28 cellular contexts compared by ENCODE assay signal in the genomic region with DNA sequence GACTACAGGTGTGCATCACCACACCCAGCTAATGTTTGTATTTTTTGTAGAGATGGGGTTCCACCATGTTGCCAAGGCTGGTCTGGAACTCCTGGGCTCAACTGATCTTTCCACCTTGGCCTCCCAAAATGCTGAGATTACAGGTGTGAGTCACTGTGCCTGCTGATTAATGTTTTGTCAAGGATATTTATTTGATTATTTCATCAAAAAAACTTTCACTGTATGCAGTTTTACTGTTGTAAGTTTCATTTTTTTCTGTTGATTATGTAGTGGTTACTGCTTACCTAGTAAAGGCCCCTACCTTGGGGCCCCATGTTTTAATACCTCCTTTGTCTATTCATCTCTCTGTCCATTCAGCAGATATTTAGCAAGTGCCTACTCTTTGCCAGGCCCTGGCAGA. TPM values are rescaled to one million over a fixed set of nuclear protein-coding genes. Genes with fewer than 3 reads are reported as not detected.
A peak's percentile ranks its signal among the peaks of the same experiment; 100 is the strongest.
DNase-seq lines count a peak whose midpoint lies in the region; ATAC-seq, FAIRE-seq and TF ChIP-seq lines count a peak whose summit lies in the region.
"Had no signal": no experiment of that assay in that cellular context is flagged by ENCODE, and none has a peak within 500 bp of the region (broad histone marks: within the 10 kb centered on the region; RNA-seq: fewer than 3 reads in every experiment).

No MANE protein-coding gene starts in this region.

- intact Hi-C loops in PC-3 (cut with micrococcal nuclease) (no loop called here), HepG2 (cut with micrococcal nuclease; ENCODE audit: unreplicated experiment) (no loop called here)

- H3K36me3 ChIP-seq in PC-3 (ENCODE audit: low read depth, low read length) = no peaks in the 10 kb centered on the region
- H3K36me3 ChIP-seq in HepG2 (replicated peaks in 1 of 2; ENCODE audit: control insufficient read depth in 1 of 2, insufficient read depth in 2 of 2, low read length in 2 of 2) = no peaks in the 10 kb centered on the region
- H3K36me3 ChIP-seq: BE2C, BLaER1 had no signal

- TF ChIP-seq EP300 in HepG2 (IDR thresholded peaks at IDR 0.05; ENCODE audit: low read depth in 2 of 2, low read length in 2 of 2) = no peak
- no peak for TF ChIP-seq EP300 in HepG2 (CRISPR knock-in tag; IDR thresholded peaks at IDR 0.05; ENCODE audit: borderline replicate concordance)

- no peaks in the 10 kb centered on the region for H4K20me1 ChIP-seq in PC-3 (ENCODE audit: low read length)
- H4K20me1 ChIP-seq in HepG2 (ENCODE audit: insufficient read depth, low read length) = no peaks in the 10 kb centered on the region
- H4K20me1 ChIP-seq: BLaER1 had no signal

- no peak for TF ChIP-seq CTCF in PC-3 (conservative IDR thresholded peaks at IDR 0.05; ENCODE audit: low read depth, low read length)
- TF ChIP-seq CTCF in epithelial cell of esophagus (IDR thresholded peaks at IDR 0.05; ENCODE audit: insufficient read depth, low read depth, low read length, missing control alignments) = no peak
- no peak for TF ChIP-seq CTCF in HepG2 (CRISPR knock-in tag; IDR thresholded peaks at IDR 0.05)

- no peaks in the 10 kb centered on the region for H3K9me2 ChIP-seq in PC-3 (replicated peaks; ENCODE audit: low read length)

- H3K4me1 Mint-ChIP-seq in T-helper 17 cell = peaks cover 4% of the 10 kb centered on the region
- H3K4me1 Mint-ChIP-seq: CD4-positive, alpha-beta memory T cell; CD4-positive, CD25-positive, alpha-beta regulatory T cell; CD8-positive, alpha-beta memory T cell had no signal

- H3K9me3 ChIP-seq in PC-3 (ENCODE audit: low read length) (no peaks in the 10 kb centered on the region), T-helper 17 cell (ENCODE audit: control insufficient read depth, low read length, poor library complexity, severe bottlenecking) (no peaks in the 10 kb centered on the region), HepG2 (ENCODE audit: low read length) (no peaks in the 10 kb centered on the region)
- H3K9me3 ChIP-seq: BE2C, BLaER1 had no signal

- in situ Hi-C loops in HepG2 (cut with HindIII; ENCODE audit: extremely low pct_ligation_motif_present, low pct_unique_long_range_greater_than_20kb) = no loop called here

- BruUV-seq in PC-3 (replicated peaks; lab: Mats Ljungman, UMichigan) (no TSS peak), HepG2 (replicated peaks; lab: Mats Ljungman, UMichigan) (no TSS peak)

- TF ChIP-seq RAD21 in HepG2 (CRISPR knock-in tag; IDR thresholded peaks at IDR 0.05) = no peak

- DNase-seq in M059J (ENCODE audit: low read depth) = peak; percentile 12
- DNase-seq in PC-3 = peak; percentile 31
- DNase-seq in T-helper 17 cell = no peak
- DNase-seq in epithelial cell of esophagus (ENCODE audit: low read depth) = peak; percentile 31
- DNase-seq in DMS53 treated with DMSO at 0.1 percent for 48 hours (lab: John Stamatoyannopoulos, UW; ENCODE audit: unreplicated experiment) = no peak
- DNase-seq in NCI-H1417 treated with DMSO at 0.1 percent for 48 hours (lab: John Stamatoyannopoulos, UW) = no peak
- DNase-seq in HepG2 (ENCODE audit: low spot score) = no peak
- DNase-seq: 8988T; ACHN; BE2C; C1 segment of cervical spinal cord; CD4-positive, alpha-beta memory T cell; CD4-positive, CD25-positive, alpha-beta regulatory T cell; CD8-positive, alpha-beta memory T cell; COR-L47; DMS 273 treated with DMSO at 0.1 percent for 48 hours; DMS153; DMS53; DMS79 treated with DMSO at 0.1 percent for 48 hours; GF-D8 had no signal

- ATAC-seq in PC-3 (peak; percentile 53; the same call in 1 of the 2 replicates), T-helper 17 cell (no peak), HepG2 (no peak), GM21786 (IDR thresholded peaks at IDR 0.05; ENCODE audit: unreplicated experiment) (no peak)

- H3K4me2 ChIP-seq in PC-3 (ENCODE audit: low read length) (no peak overlapping the region), HepG2 (ENCODE audit: low read depth, low read length) (no peak overlapping the region)
- H3K4me2 ChIP-seq: BLaER1 had no signal

- H2AFZ ChIP-seq in PC-3 (ENCODE audit: low read length) = no peak overlapping the region
- H2AFZ ChIP-seq in HepG2 (ENCODE audit: low read length) = no peak overlapping the region

- H3K27ac Mint-ChIP-seq in T-helper 17 cell = peak overlapping the region; percentile 54
- H3K27ac Mint-ChIP-seq: CD14-positive monocyte; CD4-positive, alpha-beta memory T cell; CD4-positive, CD25-positive, alpha-beta regulatory T cell; CD8-positive, alpha-beta memory T cell had no signal

- no peak for TF ChIP-seq POLR2A in HepG2 (IDR thresholded peaks at IDR 0.05; ENCODE audit: insufficient read depth in 1 of 2, low read depth in 2 of 2, low read length in 2 of 2)

- H3F3A ChIP-seq in PC-3 (ENCODE audit: low read length, unreplicated experiment) = no peaks in the 10 kb centered on the region

- H3K27ac ChIP-seq in PC-3 (ENCODE audit: low read length) (no peak overlapping the region), HepG2 (ENCODE audit: extremely low read length, insufficient read depth, low read length) (no peak overlapping the region)
- H3K27ac ChIP-seq: BLaER1 had no signal

- H3K27me3 Mint-ChIP-seq in T-helper 17 cell = peaks cover 10% of the 10 kb centered on the region

- H3K27me3 ChIP-seq in PC-3 (ENCODE audit: low read length) (no peaks in the 10 kb centered on the region), HepG2 (ENCODE audit: control insufficient read depth in 1 of 2, insufficient read depth in 2 of 2, low read length in 2 of 2) (0 out of 5 replicates have a peak, but pooled peaks cover 0 to 5% of the 10 kb centered on the region in 2 experiments)
- H3K27me3 ChIP-seq: BE2C, BLaER1 had no signal

- H3K9ac ChIP-seq in PC-3 (ENCODE audit: low read length) = no peak overlapping the region
- H3K9ac ChIP-seq in HepG2 (ENCODE audit: insufficient read depth, low read depth, low read length) = no peak overlapping the region
- H3K9ac ChIP-seq: BLaER1 had no signal

- peaks cover 4% of the 10 kb centered on the region for H3K36me3 Mint-ChIP-seq in T-helper 17 cell (ENCODE audit: low read depth)
- H3K36me3 Mint-ChIP-seq: CD14-positive monocyte; CD4-positive, alpha-beta memory T cell; CD4-positive, CD25-positive, alpha-beta regulatory T cell; CD8-positive, alpha-beta memory T cell had no signal

- no peak for FAIRE-seq in HepG2 (lab: Jason Lieb, UNC)
- FAIRE-seq: A204.1, G401.6, GM12891, GM19239 had no signal

- H3K4me3 Mint-ChIP-seq in T-helper 17 cell = no peak overlapping the region
- H3K4me3 Mint-ChIP-seq: CD14-positive monocyte; CD4-positive, alpha-beta memory T cell; CD4-positive, CD25-positive, alpha-beta regulatory T cell; CD8-positive, alpha-beta memory T cell had no signal

- H3K4me3 ChIP-seq in PC-3 (ENCODE audit: low read length) = no peak overlapping the region
- H3K4me3 ChIP-seq in epithelial cell of esophagus (ENCODE audit: low read length) = no peak overlapping the region
- H3K4me3 ChIP-seq in HepG2 (replicated peaks in 1 of 3; ENCODE audit: insufficient read depth in 1 of 3, low read depth in 2 of 3, low read length in 3 of 3) = no peak overlapping the region
- H3K4me3 ChIP-seq: BLaER1 had no signal

- H3K79me2 ChIP-seq in PC-3 (ENCODE audit: low read length) = no peaks in the 10 kb centered on the region
- H3K79me2 ChIP-seq in HepG2 (ENCODE audit: insufficient read depth, low read length) = no peaks in the 10 kb centered on the region

- POLR2A ChIA-PET in PC-3 (lab: Charles Lee; ENCODE audit: unreplicated experiment) (no interaction called here), HepG2 (lab: Yijun Ruan, JAX) (no interaction called here)

- CTCF ChIA-PET in PC-3 (lab: Charles Lee) (no interaction called here), HepG2 (lab: Yijun Ruan, JAX; ENCODE audit: low intra/inter-chr PET ratio, low total read pairs) (no interaction called here)

- H3K4me1 ChIP-seq in PC-3 (ENCODE audit: insufficient read depth, low read length) = 0 out of 2 replicates have a peak, but pooled peaks cover 3% of the 10 kb centered on the region
- H3K4me1 ChIP-seq in HepG2 (ENCODE audit: insufficient read depth, low read length) = no peaks in the 10 kb centered on the region
- H3K4me1 ChIP-seq: BE2C, BLaER1 had no signal

RNA-seq across cellular contexts. Expression of a gene that starts 16.7 kb away (rescaled TPM):
- 24.9 and 35.8 TPM in 2 replicates for total RNA-seq in M059J (2014; rRNA removed; shearing (Covaris generic))
- total RNA-seq in PC-3 (2014; rRNA removed) (24.5 and 27.8 TPM in 2 replicates), T-helper 17 cell (10 to 100 TPM; 21.1 to 22.2 TPM), HepG2 (2016; rRNA removed; fragmentation: Illumina TruSeq; extraction: Trizol) (13.9 and 15.0 TPM in 2 replicates)
- total RNA-seq in HepG2 (2016; cell fraction: cytosol; rRNA removed; fragmentation: Illumina TruSeq; extraction: Trizol; ENCODE audit: low read depth) = 0.91 and 0.97 TPM in 2 replicates
- 14.3 and 14.4 TPM in 2 replicates for total RNA-seq in HepG2 (2016; cell fraction: insoluble cytoplasmic fraction; rRNA removed; fragmentation: Illumina TruSeq; extraction: Trizol)
- 6.4 and 7.1 TPM in 2 replicates for total RNA-seq in HepG2 (2016; cell fraction: membrane; rRNA removed; fragmentation: Illumina TruSeq; extraction: Trizol)
- total RNA-seq in HepG2 (2016; cell fraction: nucleus; rRNA removed; fragmentation: Illumina TruSeq; extraction: Trizol) = 13.5 and 14.9 TPM in 2 replicates
- 15.8 and 17.5 TPM in 2 replicates for polyA plus RNA-seq in HepG2 (2011; rRNA removed)
- polyA plus RNA-seq in HepG2 (2011; cell fraction: cytosol; rRNA removed) = 7.8 and 8.6 TPM in 2 replicates
- polyA plus RNA-seq in HepG2 (2011; cell fraction: nucleus; rRNA removed) = 24.2 and 33.5 TPM in 2 replicates
- 14.4 and 14.7 TPM in 2 replicates for polyA plus RNA-seq in HepG2 (2012)
- polyA plus RNA-seq in HepG2 (2016; cell fraction: cytosol; fragmentation: Illumina TruSeq; extraction: Trizol; ENCODE audit: low read depth) = 0.77 and 0.78 TPM in 2 replicates
- polyA plus RNA-seq in HepG2 (2016; cell fraction: insoluble cytoplasmic fraction; fragmentation: Illumina TruSeq; extraction: Trizol; ENCODE audit: low read depth) = 11.3 and 13.2 TPM in 2 replicates
- 3.0 and 3.2 TPM in 2 replicates for polyA plus RNA-seq in HepG2 (2016; cell fraction: membrane; fragmentation: Illumina TruSeq; extraction: Trizol; ENCODE audit: low read depth)
- polyA plus RNA-seq in HepG2 (2016; cell fraction: nucleus; fragmentation: Illumina TruSeq; extraction: Trizol; ENCODE audit: insufficient read depth, low read depth) = 16.9 and 17.7 TPM in 2 replicates
- polyA minus RNA-seq in HepG2 (2011; rRNA and poly(A)+ RNA removed; ENCODE audit: low replicate concordance) = 28.4 and 45.6 TPM in 2 replicates
- polyA minus RNA-seq in HepG2 (2011; cell fraction: cytosol; rRNA and poly(A)+ RNA removed) = 12.5 and 15.3 TPM in 2 replicates
- polyA minus RNA-seq in HepG2 (2011; cell fraction: nucleus; rRNA and poly(A)+ RNA removed) = 15.4 and 17.0 TPM in 2 replicates

RNA-seq across cellular contexts. Expression of a gene that starts 31.8 kb away (rescaled TPM):
- 0.76 TPM in 1 of 2 replicates, not detected in the other for total RNA-seq in M059J (2014; rRNA removed; shearing (Covaris generic))
- total RNA-seq in PC-3 (2014; rRNA removed) = 4.6 and 10.6 TPM in 2 replicates
- 10 to 100 TPM; 26.5 to 33.8 TPM for total RNA-seq in T-helper 17 cell
- 68.0 and 71.7 TPM in 2 replicates for total RNA-seq in HepG2 (2016; rRNA removed; fragmentation: Illumina TruSeq; extraction: Trizol)
- total RNA-seq in HepG2 (2016; cell fraction: cytosol; rRNA removed; fragmentation: Illumina TruSeq; extraction: Trizol; ENCODE audit: low read depth) = 14.1 and 14.6 TPM in 2 replicates
- total RNA-seq in HepG2 (2016; cell fraction: insoluble cytoplasmic fraction; rRNA removed; fragmentation: Illumina TruSeq; extraction: Trizol) = 68.8 and 77.9 TPM in 2 replicates
- total RNA-seq in HepG2 (2016; cell fraction: membrane; rRNA removed; fragmentation: Illumina TruSeq; extraction: Trizol) = 30.3 and 30.6 TPM in 2 replicates
- 31.7 and 39.9 TPM in 2 replicates for total RNA-seq in HepG2 (2016; cell fraction: nucleus; rRNA removed; fragmentation: Illumina TruSeq; extraction: Trizol)
- 77.1 and 99.3 TPM in 2 replicates for polyA plus RNA-seq in HepG2 (2011; rRNA removed)
- 95.0 and 157 TPM in 2 replicates for polyA plus RNA-seq in HepG2 (2011; cell fraction: cytosol; rRNA removed)
- 107 and 154 TPM in 2 replicates for polyA plus RNA-seq in HepG2 (2011; cell fraction: nucleus; rRNA removed)
- 47.9 and 54.0 TPM in 2 replicates for polyA plus RNA-seq in HepG2 (2012)
- polyA plus RNA-seq in HepG2 (2016; cell fraction: cytosol; fragmentation: Illumina TruSeq; extraction: Trizol; ENCODE audit: low read depth) = 16.0 and 24.3 TPM in 2 replicates
- polyA plus RNA-seq in HepG2 (2016; cell fraction: insoluble cytoplasmic fraction; fragmentation: Illumina TruSeq; extraction: Trizol; ENCODE audit: low read depth) = 128 and 133 TPM in 2 replicates
- 43.9 and 47.0 TPM in 2 replicates for polyA plus RNA-seq in HepG2 (2016; cell fraction: membrane; fragmentation: Illumina TruSeq; extraction: Trizol; ENCODE audit: low read depth)
- 69.9 and 81.4 TPM in 2 replicates for polyA plus RNA-seq in HepG2 (2016; cell fraction: nucleus; fragmentation: Illumina TruSeq; extraction: Trizol; ENCODE audit: insufficient read depth, low read depth)
- 0.09 and 172 TPM in 2 replicates for polyA minus RNA-seq in HepG2 (2011; rRNA and poly(A)+ RNA removed; ENCODE audit: low replicate concordance)
- polyA minus RNA-seq in HepG2 (2011; cell fraction: cytosol; rRNA and poly(A)+ RNA removed) = 66.4 and 67.7 TPM in 2 replicates
- polyA minus RNA-seq in HepG2 (2011; cell fraction: nucleus; rRNA and poly(A)+ RNA removed) = 33.3 and 41.1 TPM in 2 replicates
- total RNA-seq: A673 had no signal

Comparison
In these comparisons a context has a peak if more than half of its experiments do, and no peak if none do; other contexts are left out.
1. DNase-seq: peak in M059J (single experiment), PC-3 (single experiment) and epithelial cell of esophagus (single experiment); none in T-helper 17 cell (0 of 3), DMS53 treated with DMSO at 0.1 percent for 48 hours (single experiment), NCI-H1417 treated with DMSO at 0.1 percent for 48 hours (single experiment) and HepG2 (single experiment).